In the genomic region with DNA sequence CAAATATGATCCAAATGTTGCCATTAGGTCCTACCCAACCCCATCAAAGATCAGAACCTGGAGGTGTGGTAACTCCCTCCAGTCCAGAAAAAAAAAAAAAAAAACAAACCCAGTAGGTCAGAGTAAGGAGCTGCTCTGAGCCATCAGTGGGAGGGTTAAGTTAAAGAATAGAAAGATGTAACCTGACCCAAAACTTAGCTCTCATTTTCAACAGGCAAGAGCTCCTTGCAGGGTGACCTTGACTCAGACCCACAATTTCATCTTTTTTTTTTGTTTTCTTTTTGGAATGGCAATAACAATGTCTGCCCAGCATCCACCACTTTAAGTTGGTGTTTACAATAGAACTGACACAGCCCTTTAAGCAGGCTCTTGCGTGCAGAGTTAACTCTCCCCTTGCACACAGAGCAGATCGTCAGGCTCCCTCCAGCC, we compare ENCODE assay signal across 23 cellular contexts.
DNase-seq lines count a peak whose midpoint lies in the region; ATAC-seq, FAIRE-seq and TF ChIP-seq lines count a peak whose summit lies in the region.
"Had no signal": no experiment of that assay in that cellular context is flagged by ENCODE, and none has a peak within 500 bp of the region (broad histone marks: within the 10 kb centered on the region; RNA-seq: fewer than 3 reads in every experiment).

No MANE protein-coding gene starts in this region.

- TF ChIP-seq CTCF in K562 (IDR thresholded peaks at IDR 0.05 in 2 of 3, conservative IDR thresholded peaks at IDR 0.05 in 1 of 3; ENCODE audit: insufficient read depth in 2 of 3, low read depth in 1 of 3, low read length in 3 of 3) (no peak), D721Med (IDR thresholded peaks at IDR 0.05; ENCODE audit: insufficient read depth, missing control alignments) (no peak)

- H3K4ac ChIP-seq in mesenchymal stem cell (ENCODE audit: low read depth in 1 of 2, low read length in 2 of 2): peak overlapping the region; percentile 13 to 19

- H2BK120ac ChIP-seq in mesenchymal stem cell (ENCODE audit: low read depth, low read length): no peak overlapping the region

- no peak overlapping the region for H2AFZ ChIP-seq in K562 (ENCODE audit: low read depth, low read length)
- H2AFZ ChIP-seq in mesenchymal stem cell (ENCODE audit: low read depth, low read length): no peak overlapping the region

- FAIRE-seq in K562 (lab: Jason Lieb, UNC): no peak
- FAIRE-seq in D721Med (lab: Jason Lieb, UNC): no peak
- FAIRE-seq: A549 had no signal

- H3K4me1 Mint-ChIP-seq in stimulated activated naive CD8-positive, alpha-beta T cell treated with anti-CD3 and anti-CD28 coated beads, Interleukin-15, amount 100 ng/mL, for 72 hours: peaks cover 15% of the 10 kb centered on the region
- peaks cover 2% of the 10 kb centered on the region for H3K4me1 Mint-ChIP-seq in activated T-helper 2 cell treated with anti-CD3 and anti-CD28 coated beads, Interferon-gamma antibody, Interleukin-2, Interleukin-4, amounts not matched to agents 10 μg/mL and 5 μg/mL and 100 μg/mL, durations not matched to agents 14 hours and 24 hours and 36 hours (ENCODE audit: low read depth)

- no peak overlapping the region for H3K4me3 Mint-ChIP-seq in stimulated activated naive CD8-positive, alpha-beta T cell treated with anti-CD3 and anti-CD28 coated beads, Interleukin-15, amount 100 ng/mL, for 72 hours
- H3K4me3 Mint-ChIP-seq in activated T-helper 2 cell treated with anti-CD3 and anti-CD28 coated beads, Interferon-gamma antibody, Interleukin-2, Interleukin-4, amounts not matched to agents 10 μg/mL and 5 μg/mL and 100 μg/mL, durations not matched to agents 14 hours and 24 hours and 36 hours (ENCODE audit: low read depth): no peak overlapping the region
- H3K4me3 Mint-ChIP-seq: activated CD4-positive, alpha-beta memory T cell treated with anti-CD3 and anti-CD28 coated beads for 36 hours had no signal

- no peaks in the 10 kb centered on the region for H3K9me3 ChIP-seq in K562 (replicated peaks; ENCODE audit: control insufficient read depth, insufficient read depth, low read depth, low read length)
- no peaks in the 10 kb centered on the region for H3K9me3 ChIP-seq in mesenchymal stem cell (ENCODE audit: control insufficient read depth, low read length)
- H3K9me3 ChIP-seq: A549, adrenal gland, BLaER1, gastroesophageal sphincter, spleen, upper lobe of left lung had no signal

- no peak for DNase-seq in stimulated activated naive CD8-positive, alpha-beta T cell treated with anti-CD3 and anti-CD28 coated beads, Interleukin-15, Interleukin-2, amounts not matched to agents 100 U/mL and 50 U/mL, for 24 hours
- DNase-seq in stimulated activated naive CD8-positive, alpha-beta T cell treated with anti-CD3 and anti-CD28 coated beads, Interleukin-15, amount 100 ng/mL, for 72 hours: no peak
- DNase-seq in K562 (ENCODE audit: extremely low read depth in 1 of 4, low spot score in 3 of 4) (no peak), mesenchymal stem cell (peak; percentile 87), D721Med (ENCODE audit: insufficient read length, low spot score) (no peak), cerebellar cortex (ENCODE audit: low spot score) (no peak)
- DNase-seq in activated T-helper 2 cell treated with anti-CD3 and anti-CD28 coated beads, Interferon-gamma antibody, Interleukin-2, Interleukin-4, amounts not matched to agents 10 μg/mL and 5 μg/mL and 100 μg/mL, durations not matched to agents 14 hours and 24 hours and 36 hours (ENCODE audit: low spot score): no peak
- DNase-seq: activated gamma-delta T cell treated with Interleukin-2 at 50 U/mL for 16 hours; adrenal gland; central memory CD4-positive, alpha-beta T cell; COR-L47; DMS79 treated with DMSO at 0.1 percent for 48 hours; erythroblast; NCI-H1436; spleen; stimulated activated CD4-positive, alpha-beta T cell treated with anti-CD3 and anti-CD28 coated beads, Interleukin-4, amount 100 ng/mL, for 1 hour; stimulated activated naive CD4-positive, alpha-beta T cell; upper lobe of left lung had no signal

- peak overlapping the region; percentile 43 for H4K91ac ChIP-seq in mesenchymal stem cell (ENCODE audit: low read length)

- H2BK15ac ChIP-seq in mesenchymal stem cell (ENCODE audit: low read depth, poor library complexity, severe bottlenecking): no peak overlapping the region

- no peaks in the 10 kb centered on the region for H3K79me1 ChIP-seq in mesenchymal stem cell (replicated peaks; ENCODE audit: low read length, poor library complexity, severe bottlenecking)

- no peak overlapping the region for H2AK5ac ChIP-seq in mesenchymal stem cell (ENCODE audit: low read length, severe bottlenecking)

- no peaks in the 10 kb centered on the region for H3K9me1 ChIP-seq in K562 (ENCODE audit: control insufficient read depth, insufficient read depth, low read length)

- no peaks in the 10 kb centered on the region for H4K20me1 ChIP-seq in K562 (replicated peaks; ENCODE audit: control insufficient read depth, insufficient read depth, low read length)
- H4K20me1 ChIP-seq: BLaER1 had no signal

- no TSS peak for BruUV-seq in K562 (replicated peaks; lab: Mats Ljungman, UMichigan)

- H3K18ac ChIP-seq in mesenchymal stem cell (ENCODE audit: low read depth in 1 of 2, low read length in 2 of 2): peak overlapping the region; percentile 58 to 82

- POLR2A ChIA-PET in K562 (lab: Yijun Ruan, JAX): no interaction called here

- peak overlapping the region; percentile 85 for H2BK12ac ChIP-seq in mesenchymal stem cell (ENCODE audit: low read length in 2 of 2)

- H3K36me3 ChIP-seq in K562 (ENCODE audit: control insufficient read depth, insufficient read depth, low read length) (no peaks in the 10 kb centered on the region), mesenchymal stem cell (ENCODE audit: control insufficient read depth in 1 of 2, insufficient read depth in 2 of 2, low read depth in 1 of 2, low read length in 2 of 2) (no peaks in the 10 kb centered on the region)
- H3K36me3 ChIP-seq: adrenal gland, BLaER1, gastroesophageal sphincter, spleen, upper lobe of left lung had no signal

- H3K4me2 ChIP-seq in K562 (ENCODE audit: insufficient read depth, low read length) (no peak overlapping the region), mesenchymal stem cell (ENCODE audit: low read length, poor library complexity, severe bottlenecking) (no peak overlapping the region)
- H3K4me2 ChIP-seq: A549, BLaER1 had no signal

- no peak overlapping the region for H2BK5ac ChIP-seq in mesenchymal stem cell (ENCODE audit: low read depth, low read length, poor library complexity, severe bottlenecking)

- no peaks in the 10 kb centered on the region for H3K27me3 ChIP-seq in K562 (ENCODE audit: control insufficient read depth in 2 of 2, insufficient read depth in 2 of 2, low read length in 2 of 2)
- H3K27me3 ChIP-seq in mesenchymal stem cell (ENCODE audit: control insufficient read depth in 1 of 2, insufficient read depth in 1 of 2, low read length in 2 of 2): no peaks in the 10 kb centered on the region
- H3K27me3 ChIP-seq: adrenal gland, BLaER1, gastroesophageal sphincter, spleen, upper lobe of left lung had no signal

- 19% methylated on average over 2 of the region's 2 CpGs for WGBS in K562 (ENCODE audit: insufficient coverage, low coverage, missing lambda C conversion rate)
- WGBS in mesenchymal stem cell: 2% methylated on average over 2 of the region's 2 CpGs

- no peaks in the 10 kb centered on the region for H3K27me3 Mint-ChIP-seq in stimulated activated naive CD8-positive, alpha-beta T cell treated with anti-CD3 and anti-CD28 coated beads, Interleukin-15, amount 100 ng/mL, for 72 hours
- no peaks in the 10 kb centered on the region for H3K27me3 Mint-ChIP-seq in activated T-helper 2 cell treated with anti-CD3 and anti-CD28 coated beads, Interferon-gamma antibody, Interleukin-2, Interleukin-4, amounts not matched to agents 10 μg/mL and 5 μg/mL and 100 μg/mL, durations not matched to agents 14 hours and 24 hours and 36 hours (ENCODE audit: low read depth)
- H3K27me3 Mint-ChIP-seq: activated CD4-positive, alpha-beta memory T cell treated with anti-CD3 and anti-CD28 coated beads for 36 hours had no signal

- H3K4me1 ChIP-seq in K562 (replicated peaks in 1 of 2; ENCODE audit: control insufficient read depth in 2 of 2, insufficient read depth in 2 of 2, low read length in 2 of 2) (no peaks in the 10 kb centered on the region; a peak in 1 of 5 replicates), mesenchymal stem cell (ENCODE audit: control insufficient read depth, insufficient read depth, low read depth, low read length) (peaks cover 4% of the 10 kb centered on the region)
- H3K4me1 ChIP-seq: A549, adrenal gland, BLaER1, upper lobe of left lung had no signal

- no peak for TF ChIP-seq EP300 in K562 (IDR thresholded peaks at IDR 0.05; ENCODE audit: low read length)

- intact Hi-C loops in K562 (cut with micrococcal nuclease): no loop called here
- intact Hi-C loops in activated T-helper 2 cell treated with anti-CD3 and anti-CD28 coated beads, Interferon-gamma antibody, Interleukin-2, Interleukin-4, amounts not matched to agents 10 μg/mL and 5 μg/mL and 100 μg/mL, durations not matched to agents 14 hours and 24 hours and 36 hours (cut with micrococcal nuclease): no loop called here

- TF ChIP-seq POLR2A in K562 (conservative IDR thresholded peaks at IDR 0.05): no peak

- CTCF ChIA-PET in K562 (lab: Yijun Ruan, JAX; ENCODE audit: low intra/inter-chr PET ratio): no interaction called here

- peak; percentile 12 for ATAC-seq in stimulated activated naive CD8-positive, alpha-beta T cell treated with anti-CD3 and anti-CD28 coated beads, Interleukin-15, Interleukin-2, amounts not matched to agents 100 U/mL and 50 U/mL, for 24 hours
- no peak for ATAC-seq in stimulated activated naive CD8-positive, alpha-beta T cell treated with anti-CD3 and anti-CD28 coated beads, Interleukin-15, amount 100 ng/mL, for 72 hours
- ATAC-seq in K562: peak; percentile 29; the same call in 2 of the 3 replicates
- no peak for ATAC-seq in HG03432 (IDR thresholded peaks at IDR 0.05; ENCODE audit: unreplicated experiment)
- ATAC-seq: A549, gastroesophageal sphincter had no signal

- no peak overlapping the region for H3K14ac ChIP-seq in mesenchymal stem cell (ENCODE audit: low read length in 2 of 2)

- TF ChIP-seq RAD21 in K562 (CRISPR knock-in tag; conservative IDR thresholded peaks at IDR 0.05 in 1 of 2, IDR thresholded peaks at IDR 0.05 in 1 of 2): no peak

- no peak overlapping the region for H3K23ac ChIP-seq in mesenchymal stem cell (ENCODE audit: low read length in 2 of 2)

- no peak overlapping the region for H4K8ac ChIP-seq in mesenchymal stem cell (ENCODE audit: low read length)

- H3K79me2 ChIP-seq in K562 (ENCODE audit: control insufficient read depth, insufficient read depth, low read length): no peaks in the 10 kb centered on the region

- in situ Hi-C loops in K562 (cut with MboI): no loop called here

- H3K27ac Mint-ChIP-seq in stimulated activated naive CD8-positive, alpha-beta T cell treated with anti-CD3 and anti-CD28 coated beads, Interleukin-15, amount 100 ng/mL, for 72 hours: no peak overlapping the region
- H3K27ac Mint-ChIP-seq in activated T-helper 2 cell treated with anti-CD3 and anti-CD28 coated beads, Interferon-gamma antibody, Interleukin-2, Interleukin-4, amounts not matched to agents 10 μg/mL and 5 μg/mL and 100 μg/mL, durations not matched to agents 14 hours and 24 hours and 36 hours: no peak overlapping the region
- H3K27ac Mint-ChIP-seq: activated CD4-positive, alpha-beta memory T cell treated with anti-CD3 and anti-CD28 coated beads for 36 hours had no signal

- H3K9me3 Mint-ChIP-seq in stimulated activated naive CD8-positive, alpha-beta T cell treated with anti-CD3 and anti-CD28 coated beads, Interleukin-15, amount 100 ng/mL, for 72 hours: peaks cover 0 to 6% of the 10 kb centered on the region in 2 donors
- no peaks in the 10 kb centered on the region for H3K9me3 Mint-ChIP-seq in activated T-helper 2 cell treated with anti-CD3 and anti-CD28 coated beads, Interferon-gamma antibody, Interleukin-2, Interleukin-4, amounts not matched to agents 10 μg/mL and 5 μg/mL and 100 μg/mL, durations not matched to agents 14 hours and 24 hours and 36 hours
- H3K9me3 Mint-ChIP-seq: activated CD4-positive, alpha-beta memory T cell treated with anti-CD3 and anti-CD28 coated beads for 36 hours had no signal

- no peak overlapping the region for H3K9ac ChIP-seq in K562 (ENCODE audit: insufficient read depth in 1 of 2, low read depth in 2 of 2, low read length in 2 of 2)
- no peak overlapping the region for H3K9ac ChIP-seq in mesenchymal stem cell (ENCODE audit: low read length)
- H3K9ac ChIP-seq: BLaER1 had no signal

- no peaks in the 10 kb centered on the region for H3K36me3 Mint-ChIP-seq in activated T-helper 2 cell treated with anti-CD3 and anti-CD28 coated beads, Interferon-gamma antibody, Interleukin-2, Interleukin-4, amounts not matched to agents 10 μg/mL and 5 μg/mL and 100 μg/mL, durations not matched to agents 14 hours and 24 hours and 36 hours (ENCODE audit: low read depth)
- H3K36me3 Mint-ChIP-seq: activated CD4-positive, alpha-beta memory T cell treated with anti-CD3 and anti-CD28 coated beads for 36 hours had no signal

- H3K27ac ChIP-seq in K562 (ENCODE audit: extremely low read depth, low read depth, low read length) (no peak overlapping the region), mesenchymal stem cell (ENCODE audit: low read length, poor library complexity, severe bottlenecking) (no peak overlapping the region)
- H3K27ac ChIP-seq: A549, adrenal gland, BLaER1, spleen, upper lobe of left lung had no signal

- H3K4me3 ChIP-seq in K562 (no peak overlapping the region), mesenchymal stem cell (ENCODE audit: insufficient read depth in 1 of 2, low read depth in 1 of 2, low read length in 2 of 2) (no peak overlapping the region)
- H3K4me3 ChIP-seq: A549, adrenal gland, BLaER1, gastroesophageal sphincter, spleen, upper lobe of left lung had no signal

Comparison
In these comparisons a context has a peak if more than half of its experiments do, and no peak if none do; other contexts are left out.
1. ATAC-seq: peak in stimulated activated naive CD8-positive, alpha-beta T cell treated with anti-CD3 and anti-CD28 coated beads, Interleukin-15, Interleukin-2, amounts not matched to agents 100 U/mL and 50 U/mL, for 24 hours (single experiment) and K562 (single experiment); none in stimulated activated naive CD8-positive, alpha-beta T cell treated with anti-CD3 and anti-CD28 coated beads, Interleukin-15, amount 100 ng/mL, for 72 hours (single experiment) and HG03432 (single experiment).